ENCODE assay signal across 39 cellular contexts in genomic region chr1:80529546-80529945, GRCh38.
"Had no signal": no experiment of that assay in that cellular context is flagged by ENCODE, and none has a peak within 500 bp of the region (broad histone marks: within the 10 kb centered on the region; RNA-seq: fewer than 3 reads in every experiment).

No MANE protein-coding gene starts in this region.

- DNase-seq: activated effector memory CD4-positive, alpha-beta T cell treated with anti-CD3 and anti-CD28 coated beads, Interleukin-2, amount 50 U/mL, for 16 hours; activated effector memory CD4-positive, alpha-beta T cell treated with Interleukin-2 at 50 U/mL for 16 hours; activated gamma-delta T cell; activated gamma-delta T cell treated with Interleukin-2 at 50 U/mL for 16 hours; activated naive CD4-positive, alpha-beta T cell; activated naive CD4-positive, alpha-beta T cell treated with anti-CD3 and anti-CD28 coated beads for 36 hours; activated naive CD4-positive, alpha-beta T cell treated with anti-CD3 and anti-CD28 coated beads, Interleukin-2, amount 10 ng/mL, durations not matched to agents 7 days and 5 days; activated naive CD4-positive, alpha-beta T cell treated with anti-CD3 and anti-CD28 coated beads, Interleukin-2, amount 50 U/mL, for 16 hours; activated naive CD4-positive, alpha-beta T cell treated with Interleukin-2 at 50 U/mL for 16 hours; activated naive CD8-positive, alpha-beta T cell treated with anti-CD3 and anti-CD28 coated beads for 36 hours; activated naive CD8-positive, alpha-beta T cell treated with anti-CD3 and anti-CD28 coated beads, Interleukin-2, amount 10 ng/mL, durations not matched to agents 7 days and 5 days; activated naive CD8-positive, alpha-beta T cell treated with anti-CD3 and anti-CD28 coated beads, Interleukin-2, amount 50 U/mL, for 24 hours; activated T-cell treated with anti-CD3 and anti-CD28 coated beads, Interleukin-2, amount 50 U/mL, for 24 hours; activated T-cell treated with anti-CD3 and anti-CD28 coated beads, Interleukin-2, amount 50 U/mL, for 4 hours; activated T-cell treated with anti-CD3 and anti-CD28 coated beads, Interleukin-2, amount 50 U/mL, for 48 hours; activated T-cell treated with anti-CD3 and anti-CD28 coated beads, Interleukin-2, amount 50 U/mL, for 72 hours; adrenal gland; amniotic stem cell; amygdala; anterior cingulate cortex; aorta; body of pancreas; brain microvascular endothelial cell; central memory CD4-positive, alpha-beta T cell; cerebellar nuclear complex had no signal

- H3K27ac Mint-ChIP-seq: activated naive CD4-positive, alpha-beta T cell treated with anti-CD3 and anti-CD28 coated beads for 36 hours; activated naive CD4-positive, alpha-beta T cell treated with anti-CD3 and anti-CD28 coated beads, Interleukin-2, amount 10 ng/mL, durations not matched to agents 7 days and 5 days; activated naive CD4-positive, alpha-beta T cell treated with anti-CD3 and anti-CD28 coated beads, Interleukin-2, amount 50 U/mL, for 24 hours; activated naive CD4-positive, alpha-beta T cell treated with anti-CD3 and anti-CD28 coated beads, Interleukin-2, amount 50 U/mL, for 72 hours; activated naive CD8-positive, alpha-beta T cell; activated naive CD8-positive, alpha-beta T cell treated with anti-CD3 and anti-CD28 coated beads for 36 hours; activated naive CD8-positive, alpha-beta T cell treated with anti-CD3 and anti-CD28 coated beads, Interleukin-2, amount 10 ng/mL, durations not matched to agents 7 days and 5 days; activated naive CD8-positive, alpha-beta T cell treated with anti-CD3 and anti-CD28 coated beads, Interleukin-2, amount 50 U/mL, for 24 hours; activated T-cell treated with anti-CD3 and anti-CD28 coated beads, Interleukin-2, amount 50 U/mL, for 24 hours; activated T-cell treated with anti-CD3 and anti-CD28 coated beads, Interleukin-2, amount 50 U/mL, for 72 hours; activated T-helper 1 cell treated with anti-CD3 and anti-CD28 coated beads, Interleukin-12 subunit alpha, Interleukin-12 subunit beta, Interleukin-2, Interleukin-4 antibody, amounts not matched to agents 30 ng/mL and 10 ng/mL and 1 ng/mL, durations not matched to agents 14 hours and 24 hours and 36 hours; activated T-helper 17 cell treated with anti-CD3 and anti-CD28 coated beads, Interleukin-2, amount 50 U/mL, for 72 hours; activated T-helper 2 cell treated with anti-CD3 and anti-CD28 coated beads, Interferon-gamma antibody, Interleukin-2, Interleukin-4, amounts not matched to agents 10 μg/mL and 5 μg/mL and 100 μg/mL, durations not matched to agents 14 hours and 24 hours and 36 hours; brain had no signal

- H3K27me3 ChIP-seq: adrenal gland, ascending aorta, body of pancreas, brain microvascular endothelial cell, breast epithelium, cardiac muscle cell had no signal

- H3K4me3 ChIP-seq: adrenal gland, ascending aorta, body of pancreas, breast epithelium, cardiac muscle cell had no signal

- H3K9me3 Mint-ChIP-seq: activated naive CD4-positive, alpha-beta T cell treated with anti-CD3 and anti-CD28 coated beads for 36 hours; activated naive CD4-positive, alpha-beta T cell treated with anti-CD3 and anti-CD28 coated beads, Interleukin-2, amount 10 ng/mL, durations not matched to agents 7 days and 5 days; activated naive CD4-positive, alpha-beta T cell treated with anti-CD3 and anti-CD28 coated beads, Interleukin-2, amount 50 U/mL, for 72 hours; activated naive CD8-positive, alpha-beta T cell treated with anti-CD3 and anti-CD28 coated beads for 36 hours; activated T-helper 1 cell treated with anti-CD3 and anti-CD28 coated beads, Interleukin-12 subunit alpha, Interleukin-12 subunit beta, Interleukin-2, Interleukin-4 antibody, amounts not matched to agents 30 ng/mL and 10 ng/mL and 1 ng/mL, durations not matched to agents 14 hours and 24 hours and 36 hours; activated T-helper 17 cell treated with anti-CD3 and anti-CD28 coated beads, Interleukin-2, amount 50 U/mL, for 72 hours; brain had no signal

- H3K27me3 Mint-ChIP-seq: activated naive CD4-positive, alpha-beta T cell treated with anti-CD3 and anti-CD28 coated beads, Interleukin-2, amount 10 ng/mL, durations not matched to agents 7 days and 5 days; activated naive CD4-positive, alpha-beta T cell treated with anti-CD3 and anti-CD28 coated beads, Interleukin-2, amount 50 U/mL, for 24 hours; activated naive CD8-positive, alpha-beta T cell; activated naive CD8-positive, alpha-beta T cell treated with anti-CD3 and anti-CD28 coated beads for 36 hours; activated naive CD8-positive, alpha-beta T cell treated with anti-CD3 and anti-CD28 coated beads, Interleukin-2, amount 10 ng/mL, durations not matched to agents 7 days and 5 days; activated naive CD8-positive, alpha-beta T cell treated with anti-CD3 and anti-CD28 coated beads, Interleukin-2, amount 50 U/mL, for 24 hours; activated T-cell treated with anti-CD3 and anti-CD28 coated beads, Interleukin-2, amount 50 U/mL, for 24 hours; activated T-helper 17 cell treated with anti-CD3 and anti-CD28 coated beads, Interleukin-2, amount 50 U/mL, for 72 hours; central memory CD8-positive, alpha-beta T cell had no signal

- H3K4me3 Mint-ChIP-seq: activated naive CD4-positive, alpha-beta T cell treated with anti-CD3 and anti-CD28 coated beads for 36 hours; activated naive CD4-positive, alpha-beta T cell treated with anti-CD3 and anti-CD28 coated beads, Interleukin-2, amount 10 ng/mL, durations not matched to agents 7 days and 5 days; activated naive CD4-positive, alpha-beta T cell treated with anti-CD3 and anti-CD28 coated beads, Interleukin-2, amount 50 U/mL, for 24 hours; activated naive CD8-positive, alpha-beta T cell; activated naive CD8-positive, alpha-beta T cell treated with anti-CD3 and anti-CD28 coated beads for 36 hours; activated naive CD8-positive, alpha-beta T cell treated with anti-CD3 and anti-CD28 coated beads, Interleukin-2, amount 10 ng/mL, durations not matched to agents 7 days and 5 days; activated naive CD8-positive, alpha-beta T cell treated with anti-CD3 and anti-CD28 coated beads, Interleukin-2, amount 50 U/mL, for 24 hours; activated T-cell treated with anti-CD3 and anti-CD28 coated beads, Interleukin-2, amount 50 U/mL, for 24 hours; activated T-cell treated with anti-CD3 and anti-CD28 coated beads, Interleukin-2, amount 50 U/mL, for 4 hours; activated T-cell treated with anti-CD3 and anti-CD28 coated beads, Interleukin-2, amount 50 U/mL, for 72 hours; activated T-helper 1 cell treated with anti-CD3 and anti-CD28 coated beads, Interleukin-12 subunit alpha, Interleukin-12 subunit beta, Interleukin-2, Interleukin-4 antibody, amounts not matched to agents 30 ng/mL and 10 ng/mL and 1 ng/mL, durations not matched to agents 14 hours and 24 hours and 36 hours; activated T-helper 17 cell treated with anti-CD3 and anti-CD28 coated beads, Interleukin-2, amount 50 U/mL, for 72 hours; brain; central memory CD8-positive, alpha-beta T cell had no signal

- H3K4me1 Mint-ChIP-seq: activated naive CD8-positive, alpha-beta T cell treated with anti-CD3 and anti-CD28 coated beads, Interleukin-2, amount 50 U/mL, for 24 hours; activated T-helper 17 cell treated with anti-CD3 and anti-CD28 coated beads, Interleukin-2, amount 50 U/mL, for 72 hours; central memory CD8-positive, alpha-beta T cell had no signal

- ATAC-seq: activated naive CD4-positive, alpha-beta T cell treated with anti-CD3 and anti-CD28 coated beads, Interleukin-2, amount 50 U/mL, for 72 hours; activated naive CD8-positive, alpha-beta T cell treated with anti-CD3 and anti-CD28 coated beads, Interleukin-2, amount 50 U/mL, for 24 hours; activated T-cell treated with anti-CD3 and anti-CD28 coated beads, Interleukin-2, amount 50 U/mL, for 4 hours; activated T-cell treated with anti-CD3 and anti-CD28 coated beads, Interleukin-2, amount 50 U/mL, for 72 hours; activated T-helper 17 cell treated with anti-CD3 and anti-CD28 coated beads, Interleukin-2, amount 50 U/mL, for 72 hours; body of pancreas had no signal

- H3K36me3 Mint-ChIP-seq: activated naive CD4-positive, alpha-beta T cell treated with anti-CD3 and anti-CD28 coated beads, Interleukin-2, amount 10 ng/mL, durations not matched to agents 7 days and 5 days; activated naive CD4-positive, alpha-beta T cell treated with anti-CD3 and anti-CD28 coated beads, Interleukin-2, amount 50 U/mL, for 24 hours; activated naive CD4-positive, alpha-beta T cell treated with anti-CD3 and anti-CD28 coated beads, Interleukin-2, amount 50 U/mL, for 72 hours; activated naive CD8-positive, alpha-beta T cell; activated naive CD8-positive, alpha-beta T cell treated with anti-CD3 and anti-CD28 coated beads for 36 hours; activated naive CD8-positive, alpha-beta T cell treated with anti-CD3 and anti-CD28 coated beads, Interleukin-2, amount 10 ng/mL, durations not matched to agents 7 days and 5 days; brain had no signal

- FAIRE-seq: astrocyte, bronchial epithelial cell, colon had no signal

- H3K4me1 ChIP-seq: ascending aorta had no signal

- H3K36me3 ChIP-seq: adrenal gland, ascending aorta, brain microvascular endothelial cell, breast epithelium, cardiac muscle cell had no signal

- H3K9me3 ChIP-seq: adrenal gland, ascending aorta, body of pancreas, breast epithelium had no signal

- H3K27ac ChIP-seq: adrenal gland, ascending aorta, body of pancreas, brain microvascular endothelial cell, breast epithelium, cardiac muscle cell had no signal
